In the genomic region with DNA sequence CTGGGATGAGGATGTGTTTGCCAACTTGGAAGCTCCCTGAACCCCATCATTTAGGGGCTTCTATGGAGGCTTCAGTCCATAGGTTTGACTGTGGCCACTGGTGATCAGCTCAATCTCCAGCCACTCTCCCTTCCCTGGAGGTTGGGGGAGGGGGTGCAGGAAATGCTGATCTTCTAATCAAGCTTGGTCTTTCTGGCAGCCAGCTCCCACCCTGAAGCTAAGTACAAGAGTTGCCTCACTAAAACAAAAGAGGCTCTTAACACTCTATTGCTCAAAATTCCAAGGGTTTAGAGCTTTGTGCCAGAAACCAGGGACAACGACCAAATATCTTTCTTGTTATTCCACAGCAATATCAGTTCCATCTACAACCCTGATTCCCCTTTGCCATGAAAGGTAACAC, we compare ENCODE assay signal across 28 cellular contexts.
"Had no signal": no experiment of that assay in that cellular context is flagged by ENCODE, and none has a peak within 500 bp of the region (broad histone marks: within the 10 kb centered on the region; RNA-seq: fewer than 3 reads in every experiment).

No MANE protein-coding gene starts in this region.

- ATAC-seq: activated CD4-positive, CD25-positive, alpha-beta regulatory T cell treated with anti-CD3 and anti-CD28 coated beads, Interleukin-2, amount 50 U/mL, for 24 hours; heart right ventricle; naive thymus-derived CD4-positive, alpha-beta T cell; right cardiac atrium; T-helper 17 cell had no signal

- H3K27ac ChIP-seq: ascending aorta, epithelial cell of prostate, heart right ventricle, left ventricle myocardium inferior, parathyroid adenoma, spleen, suprapubic skin, tibial nerve, WERI-Rb-1 had no signal

- H3K9ac ChIP-seq: parathyroid adenoma had no signal

- H3K4me1 ChIP-seq: ascending aorta, parathyroid adenoma, spleen, suprapubic skin, tibial nerve had no signal

- H3K4me3 ChIP-seq: ascending aorta, heart right ventricle, left ventricle myocardium inferior, spleen, suprapubic skin, tibial nerve had no signal

- H3K27me3 ChIP-seq: ascending aorta, heart right ventricle, spleen, suprapubic skin, tibial nerve had no signal

- DNase-seq: activated CD4-positive, alpha-beta T cell treated with anti-CD3 and anti-CD28 coated beads for 48 hours; activated CD4-positive, alpha-beta T cell treated with anti-CD3 and anti-CD28 coated beads, Interleukin-2, amount 50 U/mL, for 48 hours; activated CD8-positive, alpha-beta memory T cell treated with anti-CD3 and anti-CD28 coated beads for 24 hours; activated effector memory CD4-positive, alpha-beta T cell treated with anti-CD3 and anti-CD28 coated beads, Interleukin-2, amount 50 U/mL, for 16 hours; activated naive CD4-positive, alpha-beta T cell treated with anti-CD3 and anti-CD28 coated beads for 36 hours; activated naive CD8-positive, alpha-beta T cell treated with anti-CD3 and anti-CD28 coated beads, Interleukin-2, amount 10 ng/mL, durations not matched to agents 7 days and 5 days; activated T-cell treated with anti-CD3 and anti-CD28 coated beads, Interleukin-2, amount 50 U/mL, for 1 hour; caudate nucleus; dermis blood vessel endothelial cell; effector CD4-positive, alpha-beta T cell; heart right ventricle; kidney glomerular epithelial cell; left ventricle myocardium inferior; midbrain; naive thymus-derived CD4-positive, alpha-beta T cell; nucleus accumbens; right cardiac atrium; spleen; stimulated activated naive CD4-positive, alpha-beta T cell; T-helper 17 cell; T1000; WERI-Rb-1 had no signal

- H3K36me3 ChIP-seq: ascending aorta, left ventricle myocardium inferior, spleen, suprapubic skin, tibial nerve, WERI-Rb-1 had no signal

- H3K9me3 ChIP-seq: ascending aorta, left ventricle myocardium inferior, spleen, suprapubic skin, tibial nerve had no signal

- H3K79me2 ChIP-seq: parathyroid adenoma had no signal
